ENCODE assay signal across 24 cellular contexts in the genomic region with DNA sequence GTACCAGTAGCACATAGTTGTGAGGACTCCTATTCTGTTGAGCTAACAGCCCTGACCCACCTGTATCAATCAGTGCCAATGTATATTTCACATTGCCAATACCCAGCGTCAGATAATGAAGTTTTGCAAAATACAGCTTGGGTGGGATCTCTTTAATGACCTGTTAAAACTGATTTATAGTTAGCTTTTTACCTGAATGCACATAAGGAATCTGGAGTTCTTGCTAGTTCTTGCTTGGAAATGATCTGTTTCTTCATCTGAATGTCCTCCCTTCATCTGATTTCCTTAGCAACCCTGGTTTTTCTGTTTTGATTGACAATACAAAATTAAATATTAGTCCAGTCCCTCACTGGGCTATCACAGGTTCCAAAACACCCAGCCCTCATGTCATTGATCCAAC.
DNase-seq lines count a peak whose midpoint lies in the region; ATAC-seq and TF ChIP-seq lines count a peak whose summit lies in the region.
"Had no signal": no experiment of that assay in that cellular context is flagged by ENCODE, and none has a peak within 500 bp of the region (broad histone marks: within the 10 kb centered on the region; RNA-seq: fewer than 3 reads in every experiment).

No MANE protein-coding gene starts in this region.

- H2AFZ ChIP-seq in mesenchymal stem cell (ENCODE audit: low read depth, low read length): no peak overlapping the region
- H2AFZ ChIP-seq: GM23248 had no signal

- CTCF ChIA-PET in activated naive CD4-positive, alpha-beta T cell treated with anti-CD3 and anti-CD28 coated beads, Interleukin-2, amount 10 ng/mL, durations not matched to agents 7 days and 5 days (lab: Charles Lee): no interaction called here
- CTCF ChIA-PET in activated naive CD4-positive, alpha-beta T cell treated with anti-CD3 and anti-CD28 coated beads for 36 hours (lab: Charles Lee): interaction anchor here (0.5 to 0.6 kb wide), 2 partner anchors 21 to 83 kb away, joined by 3 read pairs; no protein-coding TSS in a partner anchor

- H3K27ac ChIP-seq in mesenchymal stem cell (ENCODE audit: low read length, poor library complexity, severe bottlenecking) (no peak overlapping the region), thyroid gland (peak overlapping the region in 2 of 3 donors; percentile 26 to 50)
- H3K27ac ChIP-seq: 22Rv1, GM23248 had no signal

- H3K27me3 Mint-ChIP-seq in activated naive CD4-positive, alpha-beta T cell treated with anti-CD3 and anti-CD28 coated beads, Interleukin-2, amount 10 ng/mL, durations not matched to agents 7 days and 5 days: peaks cover 7% of the 10 kb centered on the region
- no peaks in the 10 kb centered on the region for H3K27me3 Mint-ChIP-seq in activated naive CD4-positive, alpha-beta T cell treated with anti-CD3 and anti-CD28 coated beads for 36 hours (ENCODE audit: low read depth)
- H3K27me3 Mint-ChIP-seq in activated T-helper 17 cell treated with anti-CD3 and anti-CD28 coated beads, Interleukin-2, amount 50 U/mL, for 72 hours: no peaks in the 10 kb centered on the region
- H3K27me3 Mint-ChIP-seq: CD4-positive, alpha-beta T cell had no signal

- H3K4me1 ChIP-seq in mesenchymal stem cell (ENCODE audit: control insufficient read depth, insufficient read depth, low read depth, low read length): peaks cover 22% of the 10 kb centered on the region
- peaks cover 39 to 51% of the 10 kb centered on the region in 2 donors for H3K4me1 ChIP-seq in thyroid gland

- H3K9ac ChIP-seq in mesenchymal stem cell (ENCODE audit: low read length): no peak overlapping the region
- H3K9ac ChIP-seq: GM23248 had no signal

- H3K36me3 ChIP-seq in mesenchymal stem cell (ENCODE audit: control insufficient read depth in 1 of 2, insufficient read depth in 2 of 2, low read depth in 1 of 2, low read length in 2 of 2) (peaks cover 0 to 2% of the 10 kb centered on the region in 2 experiments), thyroid gland (no peaks in the 10 kb centered on the region)
- H3K36me3 ChIP-seq: BE2C had no signal

- no peak for TF ChIP-seq POLR2A in thyroid gland (IDR thresholded peaks at IDR 0.05)

- H3K9me3 ChIP-seq in mesenchymal stem cell (ENCODE audit: control insufficient read depth, low read length) (peaks cover 13% of the 10 kb centered on the region), thyroid gland (no peaks in the 10 kb centered on the region)
- H3K9me3 ChIP-seq: BE2C had no signal

- peak overlapping the region; percentile 43 for H3K27ac Mint-ChIP-seq in activated naive CD4-positive, alpha-beta T cell treated with anti-CD3 and anti-CD28 coated beads, Interleukin-2, amount 10 ng/mL, durations not matched to agents 7 days and 5 days
- no peak overlapping the region for H3K27ac Mint-ChIP-seq in activated naive CD4-positive, alpha-beta T cell treated with anti-CD3 and anti-CD28 coated beads for 36 hours
- peak overlapping the region; percentile 18 for H3K27ac Mint-ChIP-seq in activated T-helper 17 cell treated with anti-CD3 and anti-CD28 coated beads, Interleukin-2, amount 50 U/mL, for 72 hours
- H3K27ac Mint-ChIP-seq: CD4-positive, alpha-beta T cell had no signal

- H2BK5ac ChIP-seq in mesenchymal stem cell (ENCODE audit: low read depth, low read length, poor library complexity, severe bottlenecking): peak overlapping the region; percentile 46

- peaks cover 13% of the 10 kb centered on the region for H3K36me3 Mint-ChIP-seq in activated naive CD4-positive, alpha-beta T cell treated with anti-CD3 and anti-CD28 coated beads, Interleukin-2, amount 10 ng/mL, durations not matched to agents 7 days and 5 days
- no peaks in the 10 kb centered on the region for H3K36me3 Mint-ChIP-seq in activated naive CD4-positive, alpha-beta T cell treated with anti-CD3 and anti-CD28 coated beads for 36 hours (ENCODE audit: low read depth)
- no peaks in the 10 kb centered on the region for H3K36me3 Mint-ChIP-seq in activated T-helper 17 cell treated with anti-CD3 and anti-CD28 coated beads, Interleukin-2, amount 50 U/mL, for 72 hours (ENCODE audit: low read depth)

- no peak overlapping the region for H3K14ac ChIP-seq in mesenchymal stem cell (ENCODE audit: low read length in 2 of 2)

- TF ChIP-seq CTCF in thyroid gland (IDR thresholded peaks at IDR 0.05): no peak

- H2BK15ac ChIP-seq in mesenchymal stem cell (ENCODE audit: low read depth, poor library complexity, severe bottlenecking): no peak overlapping the region

- intact Hi-C loops in activated naive CD4-positive, alpha-beta T cell treated with anti-CD3 and anti-CD28 coated beads for 36 hours (cut with micrococcal nuclease): no loop called here
- intact Hi-C loops in thyroid gland (cut with DNase I): no loop called here

- H3K79me1 ChIP-seq in mesenchymal stem cell (replicated peaks; ENCODE audit: low read length, poor library complexity, severe bottlenecking): no peaks in the 10 kb centered on the region

- no peak overlapping the region for H2BK120ac ChIP-seq in mesenchymal stem cell (ENCODE audit: low read depth, low read length)

- no peak for ATAC-seq in activated T-helper 17 cell treated with anti-CD3 and anti-CD28 coated beads, Interleukin-2, amount 50 U/mL, for 72 hours (replicated peaks)
- ATAC-seq in HG03378 (IDR thresholded peaks at IDR 0.05; ENCODE audit: unreplicated experiment): no peak
- ATAC-seq: A549, GM12878, HCT116 had no signal

- no CpG with 5 or more reads among the region's 1 CpG for WGBS in mesenchymal stem cell
- 52 to 63% methylated on average over 1 of the region's 1 CpG for WGBS in thyroid gland, 2 donors

- peak overlapping the region; percentile 88 for H2AK5ac ChIP-seq in mesenchymal stem cell (ENCODE audit: low read length, severe bottlenecking)

- no peak overlapping the region for H2BK12ac ChIP-seq in mesenchymal stem cell (ENCODE audit: low read length in 2 of 2)

- no peak overlapping the region for H4K91ac ChIP-seq in mesenchymal stem cell (ENCODE audit: low read length)

- DNase-seq in activated naive CD4-positive, alpha-beta T cell treated with anti-CD3 and anti-CD28 coated beads, Interleukin-2, amount 10 ng/mL, durations not matched to agents 7 days and 5 days: no peak
- no peak for DNase-seq in activated naive CD4-positive, alpha-beta T cell treated with anti-CD3 and anti-CD28 coated beads for 36 hours
- DNase-seq in mesenchymal stem cell (no peak), thyroid gland (no peak), A172 (ENCODE audit: low spot score) (no peak)
- no peak for DNase-seq in stimulated activated CD4-positive, alpha-beta T cell treated with anti-CD3 and anti-CD28 coated beads, Interleukin-12 subunit alpha, Interleukin-12 subunit beta, amount 100 ng/mL, for 4 hours
- DNase-seq: ACHN, AML-193, BE2C, COR-L47, DMS153, EL, GDM1, GM23248, H7 had no signal

- H3K9me3 Mint-ChIP-seq in activated naive CD4-positive, alpha-beta T cell treated with anti-CD3 and anti-CD28 coated beads, Interleukin-2, amount 10 ng/mL, durations not matched to agents 7 days and 5 days: peaks cover 16% of the 10 kb centered on the region
- H3K9me3 Mint-ChIP-seq in activated naive CD4-positive, alpha-beta T cell treated with anti-CD3 and anti-CD28 coated beads for 36 hours: peaks cover 2% of the 10 kb centered on the region
- no peaks in the 10 kb centered on the region for H3K9me3 Mint-ChIP-seq in activated T-helper 17 cell treated with anti-CD3 and anti-CD28 coated beads, Interleukin-2, amount 50 U/mL, for 72 hours
- H3K9me3 Mint-ChIP-seq: CD4-positive, alpha-beta T cell had no signal

- no peak overlapping the region for H3K4me2 ChIP-seq in mesenchymal stem cell (ENCODE audit: low read length, poor library complexity, severe bottlenecking)
- H3K4me2 ChIP-seq: A549 had no signal

- no peak overlapping the region for H3K4me3 Mint-ChIP-seq in activated naive CD4-positive, alpha-beta T cell treated with anti-CD3 and anti-CD28 coated beads, Interleukin-2, amount 10 ng/mL, durations not matched to agents 7 days and 5 days
- no peak overlapping the region for H3K4me3 Mint-ChIP-seq in activated naive CD4-positive, alpha-beta T cell treated with anti-CD3 and anti-CD28 coated beads for 36 hours
- H3K4me3 Mint-ChIP-seq in activated T-helper 17 cell treated with anti-CD3 and anti-CD28 coated beads, Interleukin-2, amount 50 U/mL, for 72 hours: no peak overlapping the region
- H3K4me3 Mint-ChIP-seq: CD14-positive monocyte; CD4-positive, alpha-beta T cell had no signal

- no peak overlapping the region for H4K8ac ChIP-seq in mesenchymal stem cell (ENCODE audit: low read length)

- no peak overlapping the region for H3K23ac ChIP-seq in mesenchymal stem cell (ENCODE audit: low read length in 2 of 2)

- peak overlapping the region in 1 of 2 experiments; percentile 14 for H3K18ac ChIP-seq in mesenchymal stem cell (ENCODE audit: low read depth in 1 of 2, low read length in 2 of 2)

- no peak overlapping the region for H3K4ac ChIP-seq in mesenchymal stem cell (ENCODE audit: low read depth in 1 of 2, low read length in 2 of 2)

- H3K4me3 ChIP-seq in mesenchymal stem cell (ENCODE audit: insufficient read depth in 1 of 2, low read depth in 1 of 2, low read length in 2 of 2) (no peak overlapping the region), thyroid gland (replicated peaks in 1 of 3) (no peak overlapping the region)
- H3K4me3 ChIP-seq: A549; BLaER1 treated with 17β-estradiol and CSF1 and Interleukin-3, amounts not matched to agents 10 nM and 100 nM; GM12878; GM23248 had no signal

- no peaks in the 10 kb centered on the region for H3K27me3 ChIP-seq in mesenchymal stem cell (ENCODE audit: control insufficient read depth in 1 of 2, insufficient read depth in 1 of 2, low read length in 2 of 2)
- H3K27me3 ChIP-seq in thyroid gland: no peaks in the 10 kb centered on the region
- H3K27me3 ChIP-seq: BE2C; BLaER1 treated with 17β-estradiol and CSF1 and Interleukin-3, amounts not matched to agents 10 nM and 100 nM had no signal

- H3K4me1 Mint-ChIP-seq in activated naive CD4-positive, alpha-beta T cell treated with anti-CD3 and anti-CD28 coated beads, Interleukin-2, amount 10 ng/mL, durations not matched to agents 7 days and 5 days: peaks cover 45% of the 10 kb centered on the region
- peaks cover 18% of the 10 kb centered on the region for H3K4me1 Mint-ChIP-seq in activated naive CD4-positive, alpha-beta T cell treated with anti-CD3 and anti-CD28 coated beads for 36 hours (ENCODE audit: low read depth)
- no peaks in the 10 kb centered on the region for H3K4me1 Mint-ChIP-seq in activated T-helper 17 cell treated with anti-CD3 and anti-CD28 coated beads, Interleukin-2, amount 50 U/mL, for 72 hours
